ENCODE assay signal across 9 cellular contexts in the genomic region with DNA sequence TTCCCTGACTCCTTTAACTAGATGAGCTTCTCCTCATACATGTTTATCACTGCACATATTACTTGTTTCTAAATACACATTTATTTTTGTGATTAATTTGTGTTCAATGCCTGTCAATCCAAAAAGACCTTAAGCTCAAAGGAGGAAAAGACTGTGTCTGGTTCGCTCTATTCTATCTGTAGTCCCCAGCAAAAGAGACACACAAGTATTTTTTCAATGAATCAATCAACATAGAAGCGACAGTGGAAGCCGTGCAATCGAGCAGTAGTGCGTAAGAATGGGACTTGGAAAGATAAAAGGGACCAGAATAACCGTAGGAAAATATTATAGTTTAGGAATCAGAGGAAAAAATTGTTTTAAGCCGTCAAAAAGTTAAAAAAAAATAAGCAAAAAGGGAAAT. TPM values are rescaled to one million over a fixed set of nuclear protein-coding genes. Genes with fewer than 3 reads are reported as not detected.
DNase-seq lines count a peak whose midpoint lies in the region; ATAC-seq and TF ChIP-seq lines count a peak whose summit lies in the region.
"Had no signal": no experiment of that assay in that cellular context is flagged by ENCODE, and none has a peak within 500 bp of the region (broad histone marks: within the 10 kb centered on the region; RNA-seq: fewer than 3 reads in every experiment).

No MANE protein-coding gene starts in this region.

- no peak for DNase-seq in CD14-positive monocyte (ENCODE audit: low spot score)
- DNase-seq in colonic mucosa = no peak
- no peak for DNase-seq in AG08396 (ENCODE audit: low spot score)
- no peak for DNase-seq in hippocampal formation (lab: John Stamatoyannopoulos, UW)
- DNase-seq in nucleus accumbens (lab: John Stamatoyannopoulos, UW) = no peak
- DNase-seq: NCI-H2107 had no signal

- peak overlapping the region; percentile 76 for H3K4me2 ChIP-seq in KMS-11

- H3K9ac ChIP-seq in KMS-11 (peak overlapping the region; percentile 85; the same call in 1 of the 2 replicates), colonic mucosa (ENCODE audit: low read depth in 2 of 2, low read length in 2 of 2) (peak overlapping the region in 1 of 2 donors; percentile 86)

- no peak overlapping the region for H2AFZ ChIP-seq in KMS-11 (ENCODE audit: low read depth)

- H3K4me1 Mint-ChIP-seq in CD14-positive monocyte = peaks cover 38% of the 10 kb centered on the region
- peaks cover 44% of the 10 kb centered on the region for H3K4me1 Mint-ChIP-seq in nephron

- H3K4me3 Mint-ChIP-seq in CD14-positive monocyte (peak overlapping the region; percentile 90 to 93), nephron (peak overlapping the region; percentile 94 to 97 (median 94))

- H3K27me3 Mint-ChIP-seq in CD14-positive monocyte (ENCODE audit: low read depth in 3 of 3) (no peaks in the 10 kb centered on the region), nephron (ENCODE audit: low read depth) (no peaks in the 10 kb centered on the region)

- peaks cover 3 to 4% of the 10 kb centered on the region in 2 donors for H3K36me3 Mint-ChIP-seq in CD14-positive monocyte
- H3K36me3 Mint-ChIP-seq in nephron (ENCODE audit: low read depth) = peaks cover 8% of the 10 kb centered on the region

- ATAC-seq in GM21390 (IDR thresholded peaks at IDR 0.05; ENCODE audit: unreplicated experiment) = no peak

- H3K36me3 ChIP-seq in KMS-11 (ENCODE audit: insufficient read depth) = no peaks in the 10 kb centered on the region
- H3K36me3 ChIP-seq in colonic mucosa = no peaks in the 10 kb centered on the region

- H3K4me3 ChIP-seq in KMS-11 (IDR thresholded peaks at IDR 0.05; ENCODE audit: insufficient read depth, low read depth, low read length) = no peak overlapping the region
- H3K4me3 ChIP-seq in colonic mucosa = peak overlapping the region; percentile 86

- H3K4me1 ChIP-seq in KMS-11 (ENCODE audit: low read depth, poor library complexity, severe bottlenecking) (peaks cover 29% of the 10 kb centered on the region), colonic mucosa (no peaks in the 10 kb centered on the region)

- H4K20me1 ChIP-seq in KMS-11 (ENCODE audit: insufficient read depth) = no peaks in the 10 kb centered on the region

- H3K9me3 Mint-ChIP-seq in CD14-positive monocyte (no peaks in the 10 kb centered on the region), nephron (no peaks in the 10 kb centered on the region)

- peaks cover 51% of the 10 kb centered on the region for H3K79me2 ChIP-seq in KMS-11 (ENCODE audit: insufficient read depth, low read depth)

- H3K9me3 ChIP-seq in colonic mucosa = no peaks in the 10 kb centered on the region

- TF ChIP-seq CTCF in CD14-positive monocyte (IDR thresholded peaks at IDR 0.05) (no peak), KMS-11 (conservative IDR thresholded peaks at IDR 0.05; ENCODE audit: low read depth, low read length) (no peak), colonic mucosa (IDR thresholded peaks at IDR 0.05) (no peak), nephron (IDR thresholded peaks at IDR 0.05; ENCODE audit: unreplicated experiment in 3 of 3) (no peak)

- H3K27me3 ChIP-seq in KMS-11 (ENCODE audit: insufficient read depth, low read depth) (no peaks in the 10 kb centered on the region), colonic mucosa (no peaks in the 10 kb centered on the region)

- intact Hi-C loops in CD14-positive monocyte (cut with micrococcal nuclease) (no loop called here), colonic mucosa (cut with DNase I) (no loop called here)

- H3K27ac Mint-ChIP-seq in CD14-positive monocyte (peak overlapping the region in 4 of 7 donors; percentile 3 to 92 (median 79)), nephron (peak overlapping the region; percentile 78 to 97 (median 80))

- no peak overlapping the region for H3K27ac ChIP-seq in KMS-11
- no peak overlapping the region for H3K27ac ChIP-seq in colonic mucosa

RNA-seq across cellular contexts. Expression of a gene that starts 1.0 kb away (rescaled TPM):
- polyA plus RNA-seq in CD14-positive monocyte = under 1 TPM; 0.30 to 0.37 TPM
- total RNA-seq in colonic mucosa = 10 to 100 TPM in 1 of 2 donors, 1 to 10 TPM in 1; 5.8 to 22.6 TPM

RNA-seq across cellular contexts. Expression of a gene that starts 1.1 kb away (rescaled TPM):
- polyA plus RNA-seq in CD14-positive monocyte = 1 to 10 TPM; 2.5 to 3.0 TPM
- 10 to 100 TPM; 15.9 to 23.7 TPM for total RNA-seq in colonic mucosa

RNA-seq across cellular contexts. Expression of a gene that starts 25.5 kb away (rescaled TPM):
- polyA plus RNA-seq in CD14-positive monocyte = 10 to 100 TPM; 44.8 to 67.8 TPM
- total RNA-seq in colonic mucosa = 10 to 100 TPM; 79.8 to 83.2 TPM
